ENCODE assay signal across 9 cellular contexts in genomic region chr20:14142171-14142570, GRCh38.
DNase-seq lines count a peak whose midpoint lies in the region; ATAC-seq, FAIRE-seq and TF ChIP-seq lines count a peak whose summit lies in the region.
"Had no signal": no experiment of that assay in that cellular context is flagged by ENCODE, and none has a peak within 500 bp of the region (broad histone marks: within the 10 kb centered on the region; RNA-seq: fewer than 3 reads in every experiment).

No MANE protein-coding gene starts in this region.

- H3K23me2 ChIP-seq in H9 (ENCODE audit: insufficient read length, low read depth, low read length, poor library complexity, severe bottlenecking): no peaks in the 10 kb centered on the region

- H2AFZ ChIP-seq in H9 (ENCODE audit: low read length): no peak overlapping the region

- no peak overlapping the region for H2BK5ac ChIP-seq in H9 (ENCODE audit: insufficient read length, low read length)

- no peaks in the 10 kb centered on the region for H3K4me1 ChIP-seq in H9 (ENCODE audit: insufficient read depth, low read length)

- H4K91ac ChIP-seq in H9 (ENCODE audit: insufficient read length, low read depth, low read length): no peak overlapping the region

- H4K5ac ChIP-seq in H9 (ENCODE audit: insufficient read length, low read depth, low read length): no peak overlapping the region

- no peaks in the 10 kb centered on the region for H3K9me3 Mint-ChIP-seq in H9
- H3K9me3 Mint-ChIP-seq in activated CD4-positive, alpha-beta T cell treated with anti-CD3 and anti-CD28 coated beads for 36 hours (ENCODE audit: low read depth): peaks cover 2% of the 10 kb centered on the region

- H3K79me1 ChIP-seq in H9 (ENCODE audit: insufficient read depth, low read depth, low read length, poor library complexity, severe bottlenecking): no peaks in the 10 kb centered on the region

- H3K14ac ChIP-seq in H9 (ENCODE audit: insufficient read depth, low read length): no peak overlapping the region

- H3K4me1 Mint-ChIP-seq in H9: peaks cover 4 to 5% of the 10 kb centered on the region in 2 experiments
- H3K4me1 Mint-ChIP-seq in activated CD4-positive, alpha-beta T cell treated with anti-CD3 and anti-CD28 coated beads for 36 hours: no peaks in the 10 kb centered on the region
- H3K4me1 Mint-ChIP-seq: central memory CD8-positive, alpha-beta T cell had no signal

- no peak overlapping the region for H3K23ac ChIP-seq in H9 (ENCODE audit: insufficient read length, low read depth, low read length)

- H3K18ac ChIP-seq in H9 (ENCODE audit: insufficient read length, low read depth, low read length): no peak overlapping the region

- ATAC-seq in activated CD4-positive, alpha-beta T cell treated with anti-CD3 and anti-CD28 coated beads for 36 hours: no peak
- no peak for ATAC-seq in HG02610 (IDR thresholded peaks at IDR 0.05; ENCODE audit: unreplicated experiment)
- ATAC-seq in HG02759 (IDR thresholded peaks at IDR 0.05; ENCODE audit: unreplicated experiment): no peak

- no peak overlapping the region for H3K9ac ChIP-seq in H9 (ENCODE audit: extremely low read depth, insufficient read length, low read length)

- H3K4me3 Mint-ChIP-seq in H9: no peak overlapping the region
- no peak overlapping the region for H3K4me3 Mint-ChIP-seq in activated CD4-positive, alpha-beta T cell treated with anti-CD3 and anti-CD28 coated beads for 36 hours
- H3K4me3 Mint-ChIP-seq: central memory CD8-positive, alpha-beta T cell had no signal

- H3K4me3 ChIP-seq in bronchial epithelial cell (ENCODE audit: low read depth, low read length): no peak overlapping the region

- no peak overlapping the region for H4K8ac ChIP-seq in H9 (replicated peaks; ENCODE audit: insufficient read length, low read depth, low read length)

- H3K36me3 ChIP-seq in bronchial epithelial cell (ENCODE audit: control insufficient read depth, insufficient read depth, low read length): no peaks in the 10 kb centered on the region

- H2AK5ac ChIP-seq in H9 (ENCODE audit: insufficient read length, low read length): no peak overlapping the region

- H3K4me2 ChIP-seq in H9 (ENCODE audit: insufficient read depth, insufficient read length, low read length): no peak overlapping the region

- CTCF ChIA-PET in activated CD4-positive, alpha-beta T cell treated with anti-CD3 and anti-CD28 coated beads for 36 hours (lab: Charles Lee): interaction anchor here (0.8 kb wide), 1 partner anchor 229 kb away, joined by 3 read pairs; no protein-coding TSS in a partner anchor

- intact Hi-C loops in activated CD4-positive, alpha-beta T cell treated with anti-CD3 and anti-CD28 coated beads for 36 hours (cut with DNase I, micrococcal nuclease): no loop called here

- no peak overlapping the region; a peak in 1 of 7 replicates for H3K27ac Mint-ChIP-seq in H9
- H3K27ac Mint-ChIP-seq in activated CD4-positive, alpha-beta T cell treated with anti-CD3 and anti-CD28 coated beads for 36 hours: no peak overlapping the region

- no peaks in the 10 kb centered on the region for H3K36me3 Mint-ChIP-seq in H9 (ENCODE audit: insufficient read depth in 1 of 3, low read depth in 3 of 3)
- H3K36me3 Mint-ChIP-seq in activated CD4-positive, alpha-beta T cell treated with anti-CD3 and anti-CD28 coated beads for 36 hours (ENCODE audit: low read depth): no peaks in the 10 kb centered on the region

- DNase-seq in AG08396 (ENCODE audit: low spot score) (peak; percentile 13), H9 (peak; percentile 84), NCI-H2227 (lab: John Stamatoyannopoulos, UW; ENCODE audit: unreplicated experiment) (peak; percentile 68), bronchial epithelial cell (ENCODE audit: low read depth) (peak; percentile 61), kidney tubule cell (ENCODE audit: low spot score) (peak; percentile 78)
- no peak for DNase-seq in activated CD4-positive, alpha-beta T cell treated with anti-CD3 and anti-CD28 coated beads for 36 hours

- no peaks in the 10 kb centered on the region for H3K79me2 ChIP-seq in H9 (ENCODE audit: insufficient read depth, low read length)

- H3K56ac ChIP-seq in H9 (ENCODE audit: insufficient read length, low read depth, low read length): no peak overlapping the region

- H3T11ph ChIP-seq in H9 (ENCODE audit: low read length): no peak overlapping the region

- H3K27me3 Mint-ChIP-seq in H9 (ENCODE audit: low read depth): no peaks in the 10 kb centered on the region
- no peaks in the 10 kb centered on the region for H3K27me3 Mint-ChIP-seq in activated CD4-positive, alpha-beta T cell treated with anti-CD3 and anti-CD28 coated beads for 36 hours
- H3K27me3 Mint-ChIP-seq: central memory CD8-positive, alpha-beta T cell had no signal

- FAIRE-seq in bronchial epithelial cell (lab: Jason Lieb, UNC): no peak

- no peaks in the 10 kb centered on the region for H4K20me1 ChIP-seq in H9 (ENCODE audit: control insufficient read depth, insufficient read depth, insufficient read length)

- WGBS in H9 (ENCODE audit: extremely low coverage, insufficient read length, low lambda C conversion rate): no CpG with 5 or more reads among the region's 5 CpGs

- H3K4ac ChIP-seq in H9 (ENCODE audit: low read depth, low read length): no peak overlapping the region

- H3K27me3 ChIP-seq in H9 (ENCODE audit: insufficient read depth, low read length) (no peaks in the 10 kb centered on the region), bronchial epithelial cell (ENCODE audit: control insufficient read depth, insufficient read depth, low read length) (no peaks in the 10 kb centered on the region)

- H3K9me3 ChIP-seq in H9 (ENCODE audit: control insufficient read depth, low read depth, low read length): no peaks in the 10 kb centered on the region

- H2BK120ac ChIP-seq in H9 (ENCODE audit: low read depth, low read length, poor library complexity, severe bottlenecking): no peak overlapping the region

- H2BK15ac ChIP-seq in H9 (ENCODE audit: low read depth, low read length): no peak overlapping the region

- POLR2A ChIA-PET in activated CD4-positive, alpha-beta T cell treated with anti-CD3 and anti-CD28 coated beads for 36 hours (lab: Charles Lee): no interaction called here

- H2BK12ac ChIP-seq in H9 (ENCODE audit: insufficient read length, low read depth, low read length): no peak overlapping the region

- H3K27ac ChIP-seq in H9 (ENCODE audit: insufficient read length, low read depth, low read length): no peak overlapping the region

- peak; percentile 88 for TF ChIP-seq CTCF in H9 (conservative IDR thresholded peaks at IDR 0.05)
- TF ChIP-seq CTCF in bronchial epithelial cell (IDR thresholded peaks at IDR 0.05; ENCODE audit: insufficient read depth, low read length, severe bottlenecking): peak; percentile 71

- no peak overlapping the region for H2BK20ac ChIP-seq in H9 (ENCODE audit: low read depth, low read length, poor library complexity, severe bottlenecking)
